Comparison of ENCODE assay signal across 20 cellular contexts in the genomic region with DNA sequence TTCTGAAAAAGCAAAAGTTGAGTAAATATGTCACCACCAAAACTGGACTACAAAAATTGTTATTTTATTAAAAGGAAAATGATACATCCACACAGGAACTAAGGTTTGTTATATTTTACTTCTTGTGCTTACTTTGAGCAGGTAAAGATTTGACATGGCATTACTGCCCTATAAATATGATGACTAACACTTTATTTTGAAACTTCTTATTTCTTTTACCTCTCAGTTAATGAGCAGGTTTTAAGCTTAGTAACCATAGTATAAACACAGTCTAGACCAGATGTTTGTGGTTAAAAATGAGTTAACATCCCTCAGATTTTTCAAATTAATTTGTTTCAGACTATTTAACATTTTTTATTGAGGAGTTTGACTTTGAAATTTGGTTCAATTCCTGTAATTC.
DNase-seq lines count a peak whose midpoint lies in the region; ATAC-seq, FAIRE-seq and TF ChIP-seq lines count a peak whose summit lies in the region.
"Had no signal": no experiment of that assay in that cellular context is flagged by ENCODE, and none has a peak within 500 bp of the region (broad histone marks: within the 10 kb centered on the region; RNA-seq: fewer than 3 reads in every experiment).

No MANE protein-coding gene starts in this region.

- peak; percentile 68 for ATAC-seq in RWPE2 (ENCODE audit: low read depth)
- no peak for ATAC-seq in GM18858 (IDR thresholded peaks at IDR 0.05; ENCODE audit: unreplicated experiment)

- TF ChIP-seq CTCF in MCF 10A (IDR thresholded peaks at IDR 0.05; ENCODE audit: unreplicated experiment) (no peak), breast epithelium (IDR thresholded peaks at IDR 0.05) (no peak), RWPE2 (IDR thresholded peaks at IDR 0.05; ENCODE audit: poor library complexity, severe bottlenecking) (no peak)

- H3K4me3 ChIP-seq in breast epithelium (no peak overlapping the region), RWPE2 (ENCODE audit: severe bottlenecking) (no peak overlapping the region)
- H3K4me3 ChIP-seq: BLaER1 had no signal

- DNase-seq in MCF 10A (ENCODE audit: unreplicated experiment) (peak; percentile 1), breast epithelium (ENCODE audit: low spot score in 2 of 2) (no peak), RWPE2 (ENCODE audit: low spot score) (no peak), erythroblast (lab: John Stamatoyannopoulos, UW) (no peak), NOMO-1 treated with DMSO at 0.1 percent for 48 hours (lab: John Stamatoyannopoulos, UW; ENCODE audit: unreplicated experiment) (no peak)
- DNase-seq: CD4-positive, alpha-beta memory T cell; DMS153; DMS79; GDM1; H9 had no signal

- H3K27ac Mint-ChIP-seq in MCF 10A (ENCODE audit: low read depth, unreplicated experiment) = no peak overlapping the region
- H3K27ac Mint-ChIP-seq: CD14-positive monocyte; CD4-positive, alpha-beta memory T cell; H9; IgD-negative memory B cell had no signal

- H3K4me1 ChIP-seq in breast epithelium (no peaks in the 10 kb centered on the region), RWPE2 (ENCODE audit: insufficient read depth, poor library complexity, severe bottlenecking) (no peaks in the 10 kb centered on the region)
- H3K4me1 ChIP-seq: BLaER1 had no signal

- H3K4me1 Mint-ChIP-seq in MCF 10A (ENCODE audit: insufficient read depth, unreplicated experiment) = no peaks in the 10 kb centered on the region
- H3K4me1 Mint-ChIP-seq: CD14-positive monocyte; CD4-positive, alpha-beta memory T cell; H9; IgD-negative memory B cell had no signal

- H3K36me3 Mint-ChIP-seq in MCF 10A (ENCODE audit: insufficient read depth, unreplicated experiment) = no peaks in the 10 kb centered on the region
- H3K36me3 Mint-ChIP-seq: CD14-positive monocyte; CD4-positive, alpha-beta memory T cell; IgD-negative memory B cell had no signal

- H3K9me3 ChIP-seq in breast epithelium = no peaks in the 10 kb centered on the region
- no peaks in the 10 kb centered on the region for H3K9me3 ChIP-seq in RWPE2 (ENCODE audit: severe bottlenecking)
- H3K9me3 ChIP-seq: BLaER1 had no signal

- H3K36me3 ChIP-seq in breast epithelium (no peaks in the 10 kb centered on the region), RWPE2 (ENCODE audit: low read depth) (no peaks in the 10 kb centered on the region)
- H3K36me3 ChIP-seq: BLaER1 had no signal

- H3K27me3 Mint-ChIP-seq in MCF 10A (ENCODE audit: insufficient read depth, unreplicated experiment) = no peaks in the 10 kb centered on the region
- H3K27me3 Mint-ChIP-seq: CD4-positive, alpha-beta memory T cell; IgD-negative memory B cell had no signal

- peaks cover 11% of the 10 kb centered on the region for H3K9me3 Mint-ChIP-seq in MCF 10A (ENCODE audit: unreplicated experiment)

- peak; percentile 35 for FAIRE-seq in endometrium (lab: Jason Lieb, UNC)
- FAIRE-seq: GM12892, GM18507, H1, HTR-8/SVneo had no signal

- TF ChIP-seq POLR2A in breast epithelium (IDR thresholded peaks at IDR 0.05) = no peak
- TF ChIP-seq POLR2A in erythroblast (IDR thresholded peaks at IDR 0.05; ENCODE audit: low read length) = no peak

- POLR2A ChIA-PET in MCF 10A (lab: Yijun Ruan, JAX) = no interaction called here

- H3K27ac ChIP-seq in breast epithelium = no peak overlapping the region
- no peak overlapping the region for H3K27ac ChIP-seq in RWPE2 (ENCODE audit: poor library complexity, severe bottlenecking)
- H3K27ac ChIP-seq: 22Rv1, BLaER1 had no signal

- intact Hi-C loops in MCF 10A (cut with micrococcal nuclease) = no loop called here
- intact Hi-C loops in breast epithelium (cut with DNase I; ENCODE audit: low total_unique reads) = no loop called here

- H3K4me3 Mint-ChIP-seq in MCF 10A (ENCODE audit: unreplicated experiment) = no peak overlapping the region
- H3K4me3 Mint-ChIP-seq: CD14-positive monocyte; CD4-positive, alpha-beta memory T cell; H9; IgD-negative memory B cell had no signal

- no peaks in the 10 kb centered on the region for H3K27me3 ChIP-seq in breast epithelium
- H3K27me3 ChIP-seq in RWPE2 (ENCODE audit: insufficient read depth, poor library complexity, severe bottlenecking) = no peaks in the 10 kb centered on the region
- H3K27me3 ChIP-seq: BLaER1 had no signal

- BruUV-seq in MCF 10A (replicated peaks; lab: Mats Ljungman, UMichigan) = no TSS peak

- CTCF ChIA-PET in MCF 10A (lab: Yijun Ruan, JAX) = no interaction called here
